ENCODE assay signal across 8 cellular contexts in genomic region chr9:120490888-120491595, GRCh38.
DNase-seq lines count a peak whose midpoint lies in the region; ATAC-seq and TF ChIP-seq lines count a peak whose summit lies in the region.

No MANE protein-coding gene starts in this region.

- TF ChIP-seq POLR2A in esophagus muscularis mucosa (IDR thresholded peaks at IDR 0.05; ENCODE audit: low read depth), result no peak

- H3K36me3 Mint-ChIP-seq in endothelial cell (ENCODE audit: low read depth, unreplicated experiment), result peaks cover 16% of the 10 kb centered on the region

- no peaks in the 10 kb centered on the region for H3K27me3 ChIP-seq in esophagus muscularis mucosa

- H3K9me3 Mint-ChIP-seq in endothelial cell (ENCODE audit: unreplicated experiment), result no peaks in the 10 kb centered on the region

- peaks cover 14% of the 10 kb centered on the region for H3K4me1 Mint-ChIP-seq in endothelial cell (ENCODE audit: unreplicated experiment)

- H3K4me1 ChIP-seq in esophagus muscularis mucosa, result no peaks in the 10 kb centered on the region

- WGBS in esophagus muscularis mucosa, result 80% methylated on average over 5 of the region's 5 CpGs

- H3K4me3 Mint-ChIP-seq in endothelial cell (ENCODE audit: unreplicated experiment), result no peak overlapping the region

- H3K36me3 ChIP-seq in esophagus muscularis mucosa, result peaks cover 19 to 45% (median 36%) of the 10 kb centered on the region in 4 donors

- no peaks in the 10 kb centered on the region for H3K9me3 ChIP-seq in esophagus muscularis mucosa

- TF ChIP-seq CTCF in GM20000 (IDR thresholded peaks at IDR 0.05; ENCODE audit: extremely low read depth, missing control alignments) (no peak), endothelial cell (IDR thresholded peaks at IDR 0.05; ENCODE audit: unreplicated experiment) (no peak), esophagus muscularis mucosa (IDR thresholded peaks at IDR 0.05) (no peak)

- no peak for TF ChIP-seq EP300 in esophagus muscularis mucosa (IDR thresholded peaks at IDR 0.05)

- H3K27ac Mint-ChIP-seq in endothelial cell (ENCODE audit: unreplicated experiment), result peak overlapping the region; percentile 65

- DNase-seq in GM04504 (ENCODE audit: low read depth) (peak; percentile 11), GM20000 (ENCODE audit: low spot score) (peak; percentile 54), endothelial cell (ENCODE audit: low spot score) (no peak), NCI-H1092 (lab: John Stamatoyannopoulos, UW) (no peak), esophagus muscularis mucosa (ENCODE audit: extremely low spot score) (no peak), HCEC 1CT (no peak), NCI-H187 treated with DMSO at 0.1 percent for 48 hours (lab: John Stamatoyannopoulos, UW) (no peak)

- peaks cover 3% of the 10 kb centered on the region for H3K27me3 Mint-ChIP-seq in endothelial cell (ENCODE audit: unreplicated experiment)

- ATAC-seq in HG03439 (IDR thresholded peaks at IDR 0.05; ENCODE audit: unreplicated experiment), result peak; percentile 82

- intact Hi-C loops in esophagus muscularis mucosa (cut with DNase I), result no loop called here

- H3K4me3 ChIP-seq in esophagus muscularis mucosa, result no peak overlapping the region

- H3K27ac ChIP-seq in esophagus muscularis mucosa (replicated peaks in 1 of 4), result no peak overlapping the region

Comparison
In these comparisons a context has a peak if more than half of its experiments do, and no peak if none do; other contexts are left out.
1. DNase-seq: peak in GM04504 (single experiment) and GM20000 (single experiment); none in endothelial cell (single experiment), NCI-H1092 (single experiment), esophagus muscularis mucosa (single experiment), HCEC 1CT (single experiment) and NCI-H187 treated with DMSO at 0.1 percent for 48 hours (single experiment).